ENCODE assay signal across 10 cellular contexts in genomic region chr3:182241777-182242556, GRCh38.
DNase-seq lines count a peak whose midpoint lies in the region; ATAC-seq and TF ChIP-seq lines count a peak whose summit lies in the region.
"Had no signal": no experiment of that assay in that cellular context is flagged by ENCODE, and none has a peak within 500 bp of the region (broad histone marks: within the 10 kb centered on the region; RNA-seq: fewer than 3 reads in every experiment).

No MANE protein-coding gene starts in this region.

- H3F3A ChIP-seq in neural progenitor cell (ENCODE audit: low read depth) = peaks cover 33% of the 10 kb centered on the region

- WGBS in mammary epithelial cell (ENCODE audit: low coverage, missing lambda C conversion rate) = 97% methylated on average over 15 of the region's 15 CpGs
- 37 to 45% methylated on average over 15 of the region's 15 CpGs for WGBS in aorta, 2 donors

- intact Hi-C loops in breast epithelium (cut with DNase I; ENCODE audit: low total_unique reads) (no loop called here), mammary epithelial cell (cut with micrococcal nuclease) (no loop called here), aorta (cut with DNase I) (no loop called here)

- in situ Hi-C loops in mammary epithelial cell (cut with MboI; ENCODE audit: low sequenced_read_pairs in 2 of 2) = no loop called here

- H3K36me3 ChIP-seq in breast epithelium (no peaks in the 10 kb centered on the region), mammary epithelial cell (ENCODE audit: insufficient read depth, low read length) (no peaks in the 10 kb centered on the region), cardiac muscle cell (no peaks in the 10 kb centered on the region), neural progenitor cell (no peaks in the 10 kb centered on the region), aorta (ENCODE audit: control insufficient read depth in 1 of 2, insufficient read depth in 2 of 2, low read length in 1 of 2) (no peaks in the 10 kb centered on the region)

- H4K20me1 ChIP-seq in mammary epithelial cell (ENCODE audit: insufficient read depth, low read length) (no peaks in the 10 kb centered on the region), neural progenitor cell (ENCODE audit: low read depth) (no peaks in the 10 kb centered on the region)

- H3K79me2 ChIP-seq in mammary epithelial cell (ENCODE audit: insufficient read depth, low read length) (no peaks in the 10 kb centered on the region), neural progenitor cell (ENCODE audit: low read depth) (no peaks in the 10 kb centered on the region)

- no peak for TF ChIP-seq POLR2A in breast epithelium (IDR thresholded peaks at IDR 0.05)

- H3K9me3 Mint-ChIP-seq in neural progenitor cell = peaks cover 10% of the 10 kb centered on the region
- no peaks in the 10 kb centered on the region for H3K9me3 Mint-ChIP-seq in activated T-cell treated with anti-CD3 and anti-CD28 coated beads, Interleukin-2, amount 50 U/mL, for 24 hours

- H3K36me3 Mint-ChIP-seq in neural progenitor cell = peaks cover 6% of the 10 kb centered on the region
- H3K36me3 Mint-ChIP-seq in activated T-cell treated with anti-CD3 and anti-CD28 coated beads, Interleukin-2, amount 50 U/mL, for 24 hours (ENCODE audit: low read depth) = no peaks in the 10 kb centered on the region

- no peak overlapping the region for H3K27ac Mint-ChIP-seq in neural progenitor cell
- no peak overlapping the region for H3K27ac Mint-ChIP-seq in activated T-cell treated with anti-CD3 and anti-CD28 coated beads, Interleukin-2, amount 50 U/mL, for 24 hours

- H3K4me3 ChIP-seq in breast epithelium (no peak overlapping the region), mammary epithelial cell (replicated peaks in 1 of 3; ENCODE audit: insufficient read depth in 1 of 3, low read depth in 2 of 3, low read length in 3 of 3) (no peak overlapping the region), cardiac muscle cell (no peak overlapping the region), neural progenitor cell (no peak overlapping the region), aorta (ENCODE audit: low read length in 2 of 2) (no peak overlapping the region)

- no peak for TF ChIP-seq CTCF in breast epithelium (IDR thresholded peaks at IDR 0.05)
- no peak for TF ChIP-seq CTCF in mammary epithelial cell (conservative IDR thresholded peaks at IDR 0.05 in 1 of 2, IDR thresholded peaks at IDR 0.05 in 1 of 2; ENCODE audit: extremely low read depth in 1 of 2, insufficient read depth in 1 of 2, low read depth in 1 of 2, low read length in 2 of 2)
- TF ChIP-seq CTCF in cardiac muscle cell (IDR thresholded peaks at IDR 0.05; ENCODE audit: low read depth, low read length) = no peak
- TF ChIP-seq CTCF in neural progenitor cell (IDR thresholded peaks at IDR 0.05) = no peak

- peak; percentile 74 for ATAC-seq in aorta (ENCODE audit: low FRiP score)
- no peak for ATAC-seq in HG03280 (IDR thresholded peaks at IDR 0.05; ENCODE audit: unreplicated experiment)
- ATAC-seq: stimulated activated naive CD8-positive, alpha-beta T cell treated with anti-CD3 and anti-CD28 coated beads, Interleukin-15, Interleukin-2, amounts not matched to agents 100 U/mL and 50 U/mL, for 24 hours had no signal

- no peak overlapping the region for H3K4me2 ChIP-seq in mammary epithelial cell (ENCODE audit: insufficient read depth, low read depth, low read length)
- H3K4me2 ChIP-seq in neural progenitor cell = peak overlapping the region; percentile 76

- H3K27ac ChIP-seq in breast epithelium = peak overlapping the region; percentile 48 to 75
- H3K27ac ChIP-seq in mammary epithelial cell (ENCODE audit: insufficient read depth, low read depth, low read length) = no peak overlapping the region
- no peak overlapping the region for H3K27ac ChIP-seq in cardiac muscle cell
- H3K27ac ChIP-seq in neural progenitor cell = peak overlapping the region; percentile 10
- H3K27ac ChIP-seq in aorta (ENCODE audit: low read depth in 1 of 2, low read length in 2 of 2) = no peak overlapping the region

- H3K9ac ChIP-seq in mammary epithelial cell (ENCODE audit: insufficient read depth, low read length) = no peak overlapping the region
- H3K9ac ChIP-seq in neural progenitor cell = no peak overlapping the region

- H3K4me3 Mint-ChIP-seq in neural progenitor cell = no peak overlapping the region
- H3K4me3 Mint-ChIP-seq in activated T-cell treated with anti-CD3 and anti-CD28 coated beads, Interleukin-2, amount 50 U/mL, for 24 hours = no peak overlapping the region

- CTCF ChIA-PET in mammary epithelial cell (lab: Charles Lee; ENCODE audit: low non-redundant PET) = no interaction called here

- H3K27me3 ChIP-seq in breast epithelium (no peaks in the 10 kb centered on the region), mammary epithelial cell (ENCODE audit: insufficient read depth, low read length) (no peaks in the 10 kb centered on the region), cardiac muscle cell (no peaks in the 10 kb centered on the region), neural progenitor cell (no peaks in the 10 kb centered on the region), aorta (ENCODE audit: control insufficient read depth in 1 of 2, insufficient read depth in 2 of 2, low read length in 1 of 2) (no peaks in the 10 kb centered on the region)

- H2AFZ ChIP-seq in mammary epithelial cell (ENCODE audit: low read depth, low read length) = no peak overlapping the region
- no peak overlapping the region for H2AFZ ChIP-seq in neural progenitor cell (replicated peaks)

- H3K4me1 Mint-ChIP-seq in neural progenitor cell = peaks cover 38% of the 10 kb centered on the region
- no peaks in the 10 kb centered on the region for H3K4me1 Mint-ChIP-seq in activated T-cell treated with anti-CD3 and anti-CD28 coated beads, Interleukin-2, amount 50 U/mL, for 24 hours (ENCODE audit: low read depth)

- dilution Hi-C loops in mammary epithelial cell (cut with HindIII; ENCODE audit: low sequenced_read_pairs) = no loop called here

- DNase-seq in breast epithelium (ENCODE audit: low spot score in 2 of 2) (no peak), mammary epithelial cell (no peak), cardiac muscle cell (ENCODE audit: low read depth in 1 of 2, low spot score in 1 of 2) (peak; percentile 42 to 79), neural progenitor cell (ENCODE audit: low spot score) (peak; percentile 58), aorta (no peak), EL (no peak)
- no peak for DNase-seq in activated T-cell treated with anti-CD3 and anti-CD28 coated beads, Interleukin-2, amount 50 U/mL, for 24 hours
- DNase-seq: NCI-H187; stimulated activated naive CD8-positive, alpha-beta T cell treated with anti-CD3 and anti-CD28 coated beads, Interleukin-15, Interleukin-2, amounts not matched to agents 100 U/mL and 50 U/mL, for 24 hours had no signal

- H3K4me1 ChIP-seq in breast epithelium = no peaks in the 10 kb centered on the region
- no peaks in the 10 kb centered on the region for H3K4me1 ChIP-seq in mammary epithelial cell (ENCODE audit: insufficient read depth, low read length)
- H3K4me1 ChIP-seq in cardiac muscle cell (ENCODE audit: low read depth) = no peaks in the 10 kb centered on the region
- peaks cover 64% of the 10 kb centered on the region for H3K4me1 ChIP-seq in neural progenitor cell
- H3K4me1 ChIP-seq in aorta (ENCODE audit: control insufficient read depth in 1 of 2, insufficient read depth in 2 of 2, low read length in 2 of 2) = no peaks in the 10 kb centered on the region

- BruUV-seq in mammary epithelial cell (replicated peaks; lab: Mats Ljungman, UMichigan) = no TSS peak

- H3K27me3 Mint-ChIP-seq in neural progenitor cell (ENCODE audit: insufficient read depth, low read depth) = peaks cover 3% of the 10 kb centered on the region
- no peaks in the 10 kb centered on the region for H3K27me3 Mint-ChIP-seq in activated T-cell treated with anti-CD3 and anti-CD28 coated beads, Interleukin-2, amount 50 U/mL, for 24 hours

- no peaks in the 10 kb centered on the region for H3K9me3 ChIP-seq in breast epithelium
- no peaks in the 10 kb centered on the region for H3K9me3 ChIP-seq in mammary epithelial cell (replicated peaks; ENCODE audit: insufficient read depth, low read length)
- no peaks in the 10 kb centered on the region for H3K9me3 ChIP-seq in cardiac muscle cell (ENCODE audit: low read depth)
- no peaks in the 10 kb centered on the region for H3K9me3 ChIP-seq in neural progenitor cell (ENCODE audit: low read depth)
- no peaks in the 10 kb centered on the region for H3K9me3 ChIP-seq in aorta (ENCODE audit: control insufficient read depth, low read length)

Comparison
In these comparisons a context has a peak if more than half of its experiments do, and no peak if none do; other contexts are left out.
1. H3K27ac ChIP-seq: peak in breast epithelium (2 of 2) and neural progenitor cell (single experiment); none in mammary epithelial cell (single experiment), cardiac muscle cell (single experiment) and aorta (0 of 2).
2. DNase-seq: peak in cardiac muscle cell (2 of 2) and neural progenitor cell (single experiment); none in breast epithelium (0 of 2), mammary epithelial cell (single experiment), aorta (0 of 2), EL (single experiment) and activated T-cell treated with anti-CD3 and anti-CD28 coated beads, Interleukin-2, amount 50 U/mL, for 24 hours (single experiment).